ENCODE assay signal across 1 cellular context in the genomic region with DNA sequence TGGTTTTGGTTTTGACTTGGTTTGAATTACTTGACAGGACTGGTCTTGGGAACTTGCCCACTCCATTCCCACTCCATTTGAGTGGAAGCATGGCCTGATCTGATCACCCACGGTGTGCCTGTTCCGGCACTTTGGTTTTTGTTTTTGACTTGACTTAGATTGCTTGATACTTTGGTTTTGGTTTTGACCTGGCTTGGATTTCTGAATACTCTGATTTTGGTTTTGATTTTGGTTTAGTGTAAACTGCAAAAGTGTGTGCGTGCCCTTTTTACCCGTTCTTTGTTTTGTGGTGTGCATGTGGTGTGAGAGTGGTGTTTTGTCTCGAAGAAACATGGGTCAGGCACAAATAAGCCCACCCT.
TF ChIP-seq lines count a peak whose summit lies in the region.

No MANE protein-coding gene starts in this region.

TF ChIP-seq in H1, 55 proteins besides CTCF, POLR2A, EP300 and RAD21:
- no peak for TF ChIP-seq HDAC6 (IDR thresholded peaks at IDR 0.05; ENCODE audit: low read depth, low read length)
- TF ChIP-seq YY1 (IDR thresholded peaks at IDR 0.05; ENCODE audit: low read depth, low read length), result no peak
- no peak for TF ChIP-seq KDM1A (IDR thresholded peaks at IDR 0.05; ENCODE audit: borderline replicate concordance, low read length)
- TF ChIP-seq SIX5 (IDR thresholded peaks at IDR 0.05; ENCODE audit: low read depth, low read length), result no peak
- no peak for TF ChIP-seq CTBP2 (IDR thresholded peaks at IDR 0.05; ENCODE audit: borderline replicate concordance, insufficient read depth, insufficient read length, low read length)
- TF ChIP-seq FOSL1 (IDR thresholded peaks at IDR 0.05; ENCODE audit: insufficient read depth, low read depth, low read length), result no peak
- no peak for TF ChIP-seq CREB1 (IDR thresholded peaks at IDR 0.05)
- TF ChIP-seq TEAD4 (IDR thresholded peaks at IDR 0.05; ENCODE audit: low read depth, low read length), result no peak
- no peak for TF ChIP-seq RNF2 (IDR thresholded peaks at IDR 0.05; ENCODE audit: borderline replicate concordance, low read depth, low read length, missing control alignments, poor library complexity, severe bottlenecking)
- no peak for TF ChIP-seq SP4 (IDR thresholded peaks at IDR 0.05; ENCODE audit: low read length)
- no peak for TF ChIP-seq SIN3A (conservative IDR thresholded peaks at IDR 0.05 in 1 of 2, IDR thresholded peaks at IDR 0.05 in 1 of 2; ENCODE audit: low read depth in 1 of 2, low read length in 2 of 2)
- TF ChIP-seq, protein P1, sequence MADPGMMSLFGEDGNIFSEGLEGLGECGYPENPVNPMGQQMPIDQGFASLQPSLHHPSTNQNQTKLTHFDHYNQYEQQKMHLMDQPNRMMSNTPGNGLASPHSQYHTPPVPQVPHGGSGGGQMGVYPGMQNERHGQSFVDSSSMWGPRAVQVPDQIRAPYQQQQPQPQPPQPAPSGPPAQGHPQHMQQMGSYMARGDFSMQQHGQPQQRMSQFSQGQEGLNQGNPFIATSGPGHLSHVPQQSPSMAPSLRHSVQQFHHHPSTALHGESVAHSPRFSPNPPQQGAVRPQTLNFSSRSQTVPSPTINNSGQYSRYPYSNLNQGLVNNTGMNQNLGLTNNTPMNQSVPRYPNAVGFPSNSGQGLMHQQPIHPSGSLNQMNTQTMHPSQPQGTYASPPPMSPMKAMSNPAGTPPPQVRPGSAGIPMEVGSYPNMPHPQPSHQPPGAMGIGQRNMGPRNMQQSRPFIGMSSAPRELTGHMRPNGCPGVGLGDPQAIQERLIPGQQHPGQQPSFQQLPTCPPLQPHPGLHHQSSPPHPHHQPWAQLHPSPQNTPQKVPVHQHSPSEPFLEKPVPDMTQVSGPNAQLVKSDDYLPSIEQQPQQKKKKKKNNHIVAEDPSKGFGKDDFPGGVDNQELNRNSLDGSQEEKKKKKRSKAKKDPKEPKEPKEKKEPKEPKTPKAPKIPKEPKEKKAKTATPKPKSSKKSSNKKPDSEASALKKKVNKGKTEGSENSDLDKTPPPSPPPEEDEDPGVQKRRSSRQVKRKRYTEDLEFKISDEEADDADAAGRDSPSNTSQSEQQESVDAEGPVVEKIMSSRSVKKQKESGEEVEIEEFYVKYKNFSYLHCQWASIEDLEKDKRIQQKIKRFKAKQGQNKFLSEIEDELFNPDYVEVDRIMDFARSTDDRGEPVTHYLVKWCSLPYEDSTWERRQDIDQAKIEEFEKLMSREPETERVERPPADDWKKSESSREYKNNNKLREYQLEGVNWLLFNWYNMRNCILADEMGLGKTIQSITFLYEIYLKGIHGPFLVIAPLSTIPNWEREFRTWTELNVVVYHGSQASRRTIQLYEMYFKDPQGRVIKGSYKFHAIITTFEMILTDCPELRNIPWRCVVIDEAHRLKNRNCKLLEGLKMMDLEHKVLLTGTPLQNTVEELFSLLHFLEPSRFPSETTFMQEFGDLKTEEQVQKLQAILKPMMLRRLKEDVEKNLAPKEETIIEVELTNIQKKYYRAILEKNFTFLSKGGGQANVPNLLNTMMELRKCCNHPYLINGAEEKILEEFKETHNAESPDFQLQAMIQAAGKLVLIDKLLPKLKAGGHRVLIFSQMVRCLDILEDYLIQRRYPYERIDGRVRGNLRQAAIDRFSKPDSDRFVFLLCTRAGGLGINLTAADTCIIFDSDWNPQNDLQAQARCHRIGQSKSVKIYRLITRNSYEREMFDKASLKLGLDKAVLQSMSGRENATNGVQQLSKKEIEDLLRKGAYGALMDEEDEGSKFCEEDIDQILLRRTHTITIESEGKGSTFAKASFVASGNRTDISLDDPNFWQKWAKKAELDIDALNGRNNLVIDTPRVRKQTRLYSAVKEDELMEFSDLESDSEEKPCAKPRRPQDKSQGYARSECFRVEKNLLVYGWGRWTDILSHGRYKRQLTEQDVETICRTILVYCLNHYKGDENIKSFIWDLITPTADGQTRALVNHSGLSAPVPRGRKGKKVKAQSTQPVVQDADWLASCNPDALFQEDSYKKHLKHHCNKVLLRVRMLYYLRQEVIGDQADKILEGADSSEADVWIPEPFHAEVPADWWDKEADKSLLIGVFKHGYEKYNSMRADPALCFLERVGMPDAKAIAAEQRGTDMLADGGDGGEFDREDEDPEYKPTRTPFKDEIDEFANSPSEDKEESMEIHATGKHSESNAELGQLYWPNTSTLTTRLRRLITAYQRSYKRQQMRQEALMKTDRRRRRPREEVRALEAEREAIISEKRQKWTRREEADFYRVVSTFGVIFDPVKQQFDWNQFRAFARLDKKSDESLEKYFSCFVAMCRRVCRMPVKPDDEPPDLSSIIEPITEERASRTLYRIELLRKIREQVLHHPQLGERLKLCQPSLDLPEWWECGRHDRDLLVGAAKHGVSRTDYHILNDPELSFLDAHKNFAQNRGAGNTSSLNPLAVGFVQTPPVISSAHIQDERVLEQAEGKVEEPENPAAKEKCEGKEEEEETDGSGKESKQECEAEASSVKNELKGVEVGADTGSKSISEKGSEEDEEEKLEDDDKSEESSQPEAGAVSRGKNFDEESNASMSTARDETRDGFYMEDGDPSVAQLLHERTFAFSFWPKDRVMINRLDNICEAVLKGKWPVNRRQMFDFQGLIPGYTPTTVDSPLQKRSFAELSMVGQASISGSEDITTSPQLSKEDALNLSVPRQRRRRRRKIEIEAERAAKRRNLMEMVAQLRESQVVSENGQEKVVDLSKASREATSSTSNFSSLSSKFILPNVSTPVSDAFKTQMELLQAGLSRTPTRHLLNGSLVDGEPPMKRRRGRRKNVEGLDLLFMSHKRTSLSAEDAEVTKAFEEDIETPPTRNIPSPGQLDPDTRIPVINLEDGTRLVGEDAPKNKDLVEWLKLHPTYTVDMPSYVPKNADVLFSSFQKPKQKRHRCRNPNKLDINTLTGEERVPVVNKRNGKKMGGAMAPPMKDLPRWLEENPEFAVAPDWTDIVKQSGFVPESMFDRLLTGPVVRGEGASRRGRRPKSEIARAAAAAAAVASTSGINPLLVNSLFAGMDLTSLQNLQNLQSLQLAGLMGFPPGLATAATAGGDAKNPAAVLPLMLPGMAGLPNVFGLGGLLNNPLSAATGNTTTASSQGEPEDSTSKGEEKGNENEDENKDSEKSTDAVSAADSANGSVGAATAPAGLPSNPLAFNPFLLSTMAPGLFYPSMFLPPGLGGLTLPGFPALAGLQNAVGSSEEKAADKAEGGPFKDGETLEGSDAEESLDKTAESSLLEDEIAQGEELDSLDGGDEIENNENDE (IDR thresholded peaks at IDR 0.05; ENCODE audit: insufficient replicate concordance, low read length), result no peak
- no peak for TF ChIP-seq GABPA (IDR thresholded peaks at IDR 0.05; ENCODE audit: borderline replicate concordance, insufficient read depth, low read length)
- no peak for TF ChIP-seq PHF8 (conservative IDR thresholded peaks at IDR 0.05; ENCODE audit: low read depth, low read length)
